Comparison of ENCODE assay signal across 1 cellular context in genomic region chr1:11913291-11913690, GRCh38.
TF ChIP-seq lines count a peak whose summit lies in the region.

No MANE protein-coding gene starts in this region.

TF ChIP-seq in IMR-90, 13 proteins besides CTCF, POLR2A, EP300 and RAD21 (continued from another document):
- TF ChIP-seq USF2 (IDR thresholded peaks at IDR 0.05; ENCODE audit: low read depth, low read length) (no peak), BHLHE40 (IDR thresholded peaks at IDR 0.05; ENCODE audit: low read depth, low read length) (no peak), ELK1 (IDR thresholded peaks at IDR 0.05; ENCODE audit: borderline replicate concordance, low read depth, low read length) (no peak), CEBPB (IDR thresholded peaks at IDR 0.05; ENCODE audit: low read depth, low read length) (no peak), MAFK (IDR thresholded peaks at IDR 0.05; ENCODE audit: low read depth, low read length) (no peak), RFX5 (IDR thresholded peaks at IDR 0.05; ENCODE audit: low read depth, low read length) (no peak), NFE2L2 (IDR thresholded peaks at IDR 0.05; ENCODE audit: low read depth, low read length) (no peak), SMC3 (IDR thresholded peaks at IDR 0.05; ENCODE audit: low read depth, low read length) (no peak)
